ENCODE assay signal across 22 cellular contexts in the genomic region with DNA sequence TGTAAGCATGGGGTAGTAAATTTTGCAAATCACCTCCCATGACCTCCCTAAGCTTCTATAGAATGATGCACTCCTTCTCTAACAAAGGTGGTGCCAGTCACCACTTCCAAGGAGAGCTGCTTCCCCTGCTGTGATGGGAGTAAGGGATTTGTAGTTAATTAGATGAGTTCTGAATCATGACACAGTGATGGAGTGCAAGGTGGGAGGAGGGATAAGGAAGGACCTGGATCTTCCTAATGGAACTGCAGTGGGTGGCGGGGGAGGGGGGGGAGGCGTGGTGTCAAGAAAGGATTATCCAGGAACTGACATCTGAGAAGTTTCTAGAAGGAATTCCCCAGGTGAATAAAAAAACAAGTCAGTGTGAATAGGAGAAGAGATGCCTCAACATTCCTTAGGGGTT. TPM values are rescaled to one million over a fixed set of nuclear protein-coding genes. Genes with fewer than 3 reads are reported as not detected.
"Had no signal": no experiment of that assay in that cellular context is flagged by ENCODE, and none has a peak within 500 bp of the region (broad histone marks: within the 10 kb centered on the region; RNA-seq: fewer than 3 reads in every experiment).

No MANE protein-coding gene starts in this region.

- H3K9ac ChIP-seq: SK-N-SH had no signal

- H3K27ac ChIP-seq: HL-60, RWPE1 had no signal

- DNase-seq: KBM-7, MV-4-11, NCI-H1048, NCI-H1105, NCI-H1417 treated with DMSO at 0.1 percent for 48 hours, NCI-H146, NCI-H1694 treated with DMSO at 0.1 percent for 48 hours, NCI-H2029, NCI-H2081 treated with DMSO at 0.1 percent for 48 hours, NCI-H2171 treated with DMSO at 0.1 percent for 48 hours, NCI-H345, NCI-H446 treated with DMSO at 0.1 percent for 48 hours, NCI-H510A treated with DMSO at 0.1 percent for 48 hours, NCI-H526, PC-3, SHP77, SK-N-SH, SW 1271 had no signal

- H3K4me2 ChIP-seq: SK-N-SH had no signal

- H3K9me3 ChIP-seq: SK-N-SH had no signal

RNA-seq across cellular contexts. Expression of a gene that starts 47.8 kb away (rescaled TPM):
- total RNA-seq: HT-29, MCF 10A, PC-3 had no signal
